15 cellular contexts compared by ENCODE assay signal in genomic region chr2:199684832-199685231, GRCh38.
"Had no signal": no experiment of that assay in that cellular context is flagged by ENCODE, and none has a peak within 500 bp of the region (broad histone marks: within the 10 kb centered on the region; RNA-seq: fewer than 3 reads in every experiment).

No MANE protein-coding gene starts in this region.

- H3K36me3 ChIP-seq: neural progenitor cell, pancreas, sigmoid colon, spleen, stomach, upper lobe of right lung had no signal

- H3K9me3 ChIP-seq: pancreas, sigmoid colon, spleen, stomach, testis, upper lobe of right lung had no signal

- ATAC-seq: activated CD4-positive, alpha-beta T cell treated with anti-CD3 and anti-CD28 coated beads for 36 hours; activated T-cell treated with anti-CD3 and anti-CD28 coated beads, Interleukin-2, amount 50 U/mL, for 4 hours; left cardiac atrium; pancreas; upper lobe of right lung had no signal

- H3K27me3 ChIP-seq: neural progenitor cell, pancreas, sigmoid colon, spleen, stomach, testis, upper lobe of right lung had no signal

- DNase-seq: activated CD4-positive, alpha-beta memory T cell treated with anti-CD3 and anti-CD28 coated beads, Interleukin-2, amount 10 ng/mL, durations not matched to agents 7 days and 5 days; activated CD4-positive, alpha-beta T cell treated with anti-CD3 and anti-CD28 coated beads for 36 hours; activated effector memory CD4-positive, alpha-beta T cell treated with Interleukin-2 at 50 U/mL for 16 hours; activated naive CD4-positive, alpha-beta T cell treated with anti-CD3 and anti-CD28 coated beads, Interleukin-2, amount 50 U/mL, for 16 hours; activated T-cell treated with anti-CD3 and anti-CD28 coated beads, Interleukin-2, amount 50 U/mL, for 4 hours; head of caudate nucleus; left cardiac atrium; midbrain; pancreas; sigmoid colon; spleen; stomach; testis; upper lobe of right lung had no signal

- H3K4me3 ChIP-seq: neural progenitor cell, pancreas, sigmoid colon, spleen, stomach, testis, upper lobe of right lung had no signal

- H3K27ac ChIP-seq: neural progenitor cell, pancreas, sigmoid colon, spleen, stomach, testis, upper lobe of right lung had no signal

- H3K4me1 ChIP-seq: pancreas, sigmoid colon, spleen, stomach, testis, upper lobe of right lung had no signal
